ENCODE assay signal across 17 cellular contexts in the genomic region with DNA sequence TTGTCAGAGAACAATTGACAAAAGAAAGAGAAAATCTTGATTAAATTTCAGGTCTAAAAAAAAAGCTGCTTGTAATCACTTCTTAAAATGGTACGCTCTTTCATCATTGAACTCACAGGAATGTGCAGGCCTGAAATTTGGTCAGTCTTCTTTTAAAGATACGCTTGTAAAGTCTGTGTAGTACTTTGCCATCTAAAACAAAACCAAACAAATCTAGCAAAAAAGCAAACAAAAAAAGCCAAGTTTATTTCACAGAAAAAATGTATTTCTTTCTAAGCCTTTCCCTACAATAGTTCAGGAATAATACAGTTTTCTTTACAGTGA.
DNase-seq lines count a peak whose midpoint lies in the region; FAIRE-seq and TF ChIP-seq lines count a peak whose summit lies in the region.
"Had no signal": no experiment of that assay in that cellular context is flagged by ENCODE, and none has a peak within 500 bp of the region (broad histone marks: within the 10 kb centered on the region; RNA-seq: fewer than 3 reads in every experiment).

No MANE protein-coding gene starts in this region.

- H3K27me3 ChIP-seq in adipocyte (replicated peaks; ENCODE audit: control insufficient read depth, insufficient read depth, low read length) (no peaks in the 10 kb centered on the region), esophagus squamous epithelium (no peaks in the 10 kb centered on the region), vagina (no peaks in the 10 kb centered on the region)

- TF ChIP-seq CTCF in esophagus squamous epithelium (IDR thresholded peaks at IDR 0.05), result no peak
- no peak for TF ChIP-seq CTCF in neural crest cell (conservative IDR thresholded peaks at IDR 0.05)
- TF ChIP-seq CTCF in vagina (IDR thresholded peaks at IDR 0.05), result no peak

- peak overlapping the region in 3 of 4 donors; percentile 28 to 54 (median 41) for H3K27ac ChIP-seq in esophagus squamous epithelium
- peak overlapping the region; percentile 51 for H3K27ac ChIP-seq in vagina
- H3K27ac ChIP-seq: C4-2B, GM23248 had no signal

- H3K27me3 Mint-ChIP-seq in neural crest cell (ENCODE audit: low read depth), result no peaks in the 10 kb centered on the region

- H3K36me3 ChIP-seq in adipocyte (ENCODE audit: control insufficient read depth, insufficient read depth, low read length, severe bottlenecking), result no peaks in the 10 kb centered on the region
- H3K36me3 ChIP-seq in esophagus squamous epithelium, result no peaks in the 10 kb centered on the region
- no peaks in the 10 kb centered on the region for H3K36me3 ChIP-seq in vagina

- peaks cover 55% of the 10 kb centered on the region for H3K4me1 ChIP-seq in adipocyte (ENCODE audit: control insufficient read depth, insufficient read depth, low read length)
- peaks cover 0 to 24% (median 13%) of the 10 kb centered on the region in 3 donors for H3K4me1 ChIP-seq in esophagus squamous epithelium
- peaks cover 18% of the 10 kb centered on the region for H3K4me1 ChIP-seq in vagina
- H3K4me1 ChIP-seq: Caco-2 had no signal

- H3K9me3 ChIP-seq in adipocyte (ENCODE audit: control insufficient read depth, low read length), result no peaks in the 10 kb centered on the region
- no peaks in the 10 kb centered on the region for H3K9me3 ChIP-seq in esophagus squamous epithelium
- H3K9me3 ChIP-seq in vagina, result no peaks in the 10 kb centered on the region
- H3K9me3 ChIP-seq: Caco-2 had no signal

- no peak for DNase-seq in adipocyte (ENCODE audit: low read depth)
- DNase-seq in esophagus squamous epithelium (lab: John Stamatoyannopoulos, UW), result no peak
- no peak for DNase-seq in neural crest cell (ENCODE audit: low read depth, low spot score)
- no peak for DNase-seq in vagina (ENCODE audit: extremely low spot score in 2 of 2)
- DNase-seq in HTR-8/SVneo (ENCODE audit: insufficient read length, low spot score), result no peak
- DNase-seq in C1 segment of cervical spinal cord (lab: John Stamatoyannopoulos, UW), result no peak
- DNase-seq in effector CD8-positive, alpha-beta T cell (lab: John Stamatoyannopoulos, UW), result no peak
- DNase-seq: Caco-2; CD4-positive, CD25-positive, alpha-beta regulatory T cell; CD8-positive, alpha-beta T cell; DMS153; DND-41; H9 had no signal

- peak overlapping the region; percentile 26 for H3K4me3 Mint-ChIP-seq in neural crest cell
- H3K4me3 Mint-ChIP-seq: CD4-positive, CD25-positive, alpha-beta regulatory T cell; CD8-positive, alpha-beta T cell; H9 had no signal

- H3K4me1 Mint-ChIP-seq in neural crest cell, result peaks cover 18% of the 10 kb centered on the region
- H3K4me1 Mint-ChIP-seq: H9 had no signal

- 80 to 84% methylated on average over 2 of the region's 2 CpGs for WGBS in esophagus squamous epithelium, 2 donors

- peak overlapping the region; percentile 81 for H3K27ac Mint-ChIP-seq in neural crest cell (ENCODE audit: unreplicated experiment)
- H3K27ac Mint-ChIP-seq: CD4-positive, CD25-positive, alpha-beta regulatory T cell; CD8-positive, alpha-beta T cell; H9 had no signal

- no peak for TF ChIP-seq POLR2A in esophagus squamous epithelium (IDR thresholded peaks at IDR 0.05)
- no peak for TF ChIP-seq POLR2A in vagina (IDR thresholded peaks at IDR 0.05)

- H3K9ac ChIP-seq in adipocyte (ENCODE audit: low read length), result peak overlapping the region; percentile 82
- H3K9ac ChIP-seq: GM23248 had no signal

- no peaks in the 10 kb centered on the region for H3K36me3 Mint-ChIP-seq in neural crest cell (ENCODE audit: low read depth)
- H3K36me3 Mint-ChIP-seq: CD4-positive, CD25-positive, alpha-beta regulatory T cell; CD8-positive, alpha-beta T cell had no signal

- FAIRE-seq in HTR-8/SVneo (lab: Jason Lieb, UNC), result no peak
- FAIRE-seq: G401.6, GM12892 had no signal

- H3K4me3 ChIP-seq in adipocyte (ENCODE audit: low read length) (no peak overlapping the region), esophagus squamous epithelium (no peak overlapping the region), vagina (no peak overlapping the region)
- H3K4me3 ChIP-seq: GM23248 had no signal

- no peaks in the 10 kb centered on the region for H3K9me3 Mint-ChIP-seq in neural crest cell
- H3K9me3 Mint-ChIP-seq: CD4-positive, CD25-positive, alpha-beta regulatory T cell; CD8-positive, alpha-beta T cell; H9 had no signal

- intact Hi-C loops in esophagus squamous epithelium (cut with DNase I), result no loop called here
- intact Hi-C loops in vagina (cut with DNase I), result no loop called here
